Comparison of ENCODE assay signal across 20 cellular contexts in genomic region chr16:67387479-67388079, GRCh38. TPM values are rescaled to one million over a fixed set of nuclear protein-coding genes. Genes with fewer than 3 reads are reported as not detected.
"Had no signal": no experiment of that assay in that cellular context is flagged by ENCODE, and none has a peak within 500 bp of the region (broad histone marks: within the 10 kb centered on the region; RNA-seq: fewer than 3 reads in every experiment).

No MANE protein-coding gene starts in this region.

- H3K79me2 ChIP-seq: hepatocyte, parathyroid adenoma had no signal

- H3K27ac ChIP-seq: hepatocyte, parathyroid adenoma, prostate gland, thoracic aorta, transverse colon had no signal

- H3K9ac ChIP-seq: parathyroid adenoma had no signal

- DNase-seq: cortex of kidney; effector CD8-positive, alpha-beta T cell; foreskin melanocyte; kidney; left cardiac atrium; left ventricle myocardium superior; mesenchymal stem cell; naive B cell; nucleus accumbens; stimulated activated CD4-positive, alpha-beta T cell treated with anti-CD3 and anti-CD28 coated beads, Interleukin-2, amount 100 ng/mL, for 24 hours; stimulated activated CD4-positive, alpha-beta T cell treated with anti-CD3 and anti-CD28 coated beads, Interleukin-4, amount 100 ng/mL, for 4 hours; stimulated activated naive B cell treated with anti-CD40 and anti-IgM and Interleukin-4, amounts not matched to agents 10 μg/mL and 1 μg/mL and 100 μg/mL, for 72 hours; stimulated activated naive CD8-positive, alpha-beta T cell treated with anti-CD3 and anti-CD28 coated beads, Interleukin-15, amount 100 ng/mL, for 72 hours; transverse colon had no signal

- H3K4me3 Mint-ChIP-seq: naive B cell; stimulated activated naive B cell treated with anti-CD40 and anti-IgM and Interleukin-4, amounts not matched to agents 10 μg/mL and 1 μg/mL and 100 μg/mL, for 72 hours; stimulated activated naive CD8-positive, alpha-beta T cell treated with anti-CD3 and anti-CD28 coated beads, Interleukin-15, amount 100 ng/mL, for 72 hours had no signal

- H3K4me2 ChIP-seq: hepatocyte had no signal

- H2AFZ ChIP-seq: hepatocyte, parathyroid adenoma had no signal

- H3K4me1 ChIP-seq: parathyroid adenoma, prostate gland had no signal

- H3K27ac Mint-ChIP-seq: stimulated activated naive B cell treated with anti-CD40 and anti-IgM and Interleukin-4, amounts not matched to agents 10 μg/mL and 1 μg/mL and 100 μg/mL, for 72 hours had no signal

- H3K27me3 ChIP-seq: dorsolateral prefrontal cortex, transverse colon had no signal

- H3K36me3 ChIP-seq: prostate gland, thoracic aorta, transverse colon had no signal

- H3K4me1 Mint-ChIP-seq: stimulated activated naive CD8-positive, alpha-beta T cell treated with anti-CD3 and anti-CD28 coated beads, Interleukin-15, amount 100 ng/mL, for 72 hours had no signal

- H3K36me3 Mint-ChIP-seq: naive B cell; stimulated activated naive B cell treated with anti-CD40 and anti-IgM and Interleukin-4, amounts not matched to agents 10 μg/mL and 1 μg/mL and 100 μg/mL, for 72 hours had no signal

- FAIRE-seq: kidney had no signal

- H3K9me3 Mint-ChIP-seq: naive B cell; stimulated activated naive B cell treated with anti-CD40 and anti-IgM and Interleukin-4, amounts not matched to agents 10 μg/mL and 1 μg/mL and 100 μg/mL, for 72 hours; stimulated activated naive CD8-positive, alpha-beta T cell treated with anti-CD3 and anti-CD28 coated beads, Interleukin-15, amount 100 ng/mL, for 72 hours had no signal

- H3K9me3 ChIP-seq: prostate gland, thoracic aorta, transverse colon had no signal

- H3K4me3 ChIP-seq: dorsolateral prefrontal cortex, hepatocyte, lung, prostate gland, thoracic aorta, transverse colon had no signal

RNA-seq across cellular contexts. Expression of gene HSD11B2, which starts 43.3 kb away (rescaled TPM):
- total RNA-seq: thoracic aorta had no signal
